Comparison of ENCODE assay signal across 8 cellular contexts in genomic region chr7:134778941-134779740, GRCh38. TPM values are rescaled to one million over a fixed set of nuclear protein-coding genes. Genes with fewer than 3 reads are reported as not detected.
A peak's percentile ranks its signal among the peaks of the same experiment; 100 is the strongest.
DNase-seq lines count a peak whose midpoint lies in the region; ATAC-seq and TF ChIP-seq lines count a peak whose summit lies in the region.

A gene with protein sequence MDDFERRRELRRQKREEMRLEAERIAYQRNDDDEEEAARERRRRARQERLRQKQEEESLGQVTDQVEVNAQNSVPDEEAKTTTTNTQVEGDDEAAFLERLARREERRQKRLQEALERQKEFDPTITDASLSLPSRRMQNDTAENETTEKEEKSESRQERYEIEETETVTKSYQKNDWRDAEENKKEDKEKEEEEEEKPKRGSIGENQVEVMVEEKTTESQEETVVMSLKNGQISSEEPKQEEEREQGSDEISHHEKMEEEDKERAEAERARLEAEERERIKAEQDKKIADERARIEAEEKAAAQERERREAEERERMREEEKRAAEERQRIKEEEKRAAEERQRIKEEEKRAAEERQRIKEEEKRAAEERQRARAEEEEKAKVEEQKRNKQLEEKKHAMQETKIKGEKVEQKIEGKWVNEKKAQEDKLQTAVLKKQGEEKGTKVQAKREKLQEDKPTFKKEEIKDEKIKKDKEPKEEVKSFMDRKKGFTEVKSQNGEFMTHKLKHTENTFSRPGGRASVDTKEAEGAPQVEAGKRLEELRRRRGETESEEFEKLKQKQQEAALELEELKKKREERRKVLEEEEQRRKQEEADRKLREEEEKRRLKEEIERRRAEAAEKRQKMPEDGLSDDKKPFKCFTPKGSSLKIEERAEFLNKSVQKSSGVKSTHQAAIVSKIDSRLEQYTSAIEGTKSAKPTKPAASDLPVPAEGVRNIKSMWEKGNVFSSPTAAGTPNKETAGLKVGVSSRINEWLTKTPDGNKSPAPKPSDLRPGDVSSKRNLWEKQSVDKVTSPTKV (plus strand): TSS chr7:134779634. CDS start chr7:134867734, 88,100 bp downstream.

- H3K27ac ChIP-seq in right lobe of liver (peak within 1 kb of the TSS; percentile 22 to 63 (median 51)), thoracic aorta (peak within 1 kb of the TSS; percentile 93 to 99)

- no peak within 1 kb of the TSS for H3K9ac ChIP-seq in endocrine pancreas (ENCODE audit: control insufficient read depth, insufficient read depth, low read length)

- in situ Hi-C loops in GM13977 (cut with MboI; ENCODE audit: low pct_unique_long_range_greater_than_20kb, low sequenced_read_pairs, unreplicated experiment): no loop called here

- H3K9me3 ChIP-seq in endocrine pancreas (ENCODE audit: control insufficient read depth, low read length): no peaks in the 10 kb centered on the region
- H3K9me3 ChIP-seq in right lobe of liver: no peaks in the 10 kb centered on the region
- H3K9me3 ChIP-seq in thoracic aorta: no peaks in the 10 kb centered on the region

- TF ChIP-seq CTCF in right lobe of liver (IDR thresholded peaks at IDR 0.05) (no peak), thoracic aorta (IDR thresholded peaks at IDR 0.05) (no peak), GM13977 (IDR thresholded peaks at IDR 0.05; ENCODE audit: extremely low read depth, insufficient read depth, missing control alignments) (no peak)

- peak; percentile 95 for DNase-seq in AG08395 (ENCODE audit: low spot score)
- peak; percentile 35 to 61 for DNase-seq in NCI-H446 (lab: John Stamatoyannopoulos, UW)
- DNase-seq in right lobe of liver: peak in 2 of 3 donors; percentile 41 to 47
- DNase-seq in thoracic aorta (ENCODE audit: low spot score): peak; percentile 71
- no peak for DNase-seq in GM13977 (ENCODE audit: low spot score)
- no peak for DNase-seq in AML-193 (lab: John Stamatoyannopoulos, UW)

- 36% methylated on average over 15 of the region's 15 CpGs for WGBS in right lobe of liver (ENCODE audit: insufficient coverage, low coverage, low lambda C conversion rate, missing lambda C conversion rate)

- H3K36me3 ChIP-seq in endocrine pancreas (ENCODE audit: control insufficient read depth, insufficient read depth, low read length) (no peaks in the 10 kb centered on the region), right lobe of liver (no peaks in the 10 kb centered on the region), thoracic aorta (no peaks in the 10 kb centered on the region)

- H3K4me1 ChIP-seq in endocrine pancreas (ENCODE audit: control insufficient read depth, insufficient read depth, low read length) (no peaks in the 10 kb centered on the region), right lobe of liver (no peaks in the 10 kb centered on the region), thoracic aorta (ENCODE audit: control insufficient read depth in 1 of 2, low read depth in 2 of 2) (peaks cover 16 to 27% of the 10 kb centered on the region in 2 donors)

- H3K4me3 ChIP-seq in endocrine pancreas (ENCODE audit: control insufficient read depth, insufficient read depth, low read length) (peak within 1 kb of the TSS; percentile 48), right lobe of liver (peak within 1 kb of the TSS; percentile 11 to 39 (median 35)), thoracic aorta (peak within 1 kb of the TSS; percentile 79)

- TF ChIP-seq POLR2A in right lobe of liver (IDR thresholded peaks at IDR 0.05): peak; percentile 35

- ATAC-seq in right lobe of liver: peak; percentile 78 to 89 (median 88)
- peak; percentile 77 for ATAC-seq in thoracic aorta (ENCODE audit: insufficient number of reproducible peaks, low FRiP score, low read depth)
- ATAC-seq in GM21360 (IDR thresholded peaks at IDR 0.05; ENCODE audit: unreplicated experiment): no peak

- H3K27me3 ChIP-seq in endocrine pancreas (ENCODE audit: control insufficient read depth, insufficient read depth, low read length) (no peaks in the 10 kb centered on the region), right lobe of liver (no peaks in the 10 kb centered on the region), thoracic aorta (replicated peaks; ENCODE audit: insufficient read depth) (no peaks in the 10 kb centered on the region)

- intact Hi-C loops in right lobe of liver (cut with DNase I): no loop called here

RNA-seq across cellular contexts. Expression of the gene that starts here (rescaled TPM):
- total RNA-seq in right lobe of liver (100 to 1,000 TPM; 110 to 181 (median 131) TPM), thoracic aorta (1,000 to 10,000 TPM in 1 of 2 donors, 100 to 1,000 TPM in 1; 912 to 1,038 TPM)

Comparison
In these comparisons a context has a peak if more than half of its experiments do, and no peak if none do; other contexts are left out.
1. RNA of the gene that starts here (total RNA-seq): 912 to 1,038 TPM in thoracic aorta; 110 to 181 TPM in right lobe of liver; every median in the first group is over 4 times any median in the second.
2. DNase-seq: peak in AG08395 (single experiment), NCI-H446 (2 of 2), right lobe of liver (2 of 3) and thoracic aorta (single experiment); none in GM13977 (single experiment) and AML-193 (0 of 2).
3. Peak in every context shown above with its lines, with median percentiles within 50 percentile points of each other: H3K4me3 ChIP-seq.